14 cellular contexts compared by ENCODE assay signal in genomic region chr14:60658909-60659585, GRCh38. TPM values are rescaled to one million over a fixed set of nuclear protein-coding genes. Genes with fewer than 3 reads are reported as not detected.
DNase-seq lines count a peak whose midpoint lies in the region; ATAC-seq, FAIRE-seq and TF ChIP-seq lines count a peak whose summit lies in the region.
"Had no signal": no experiment of that assay in that cellular context is flagged by ENCODE, and none has a peak within 500 bp of the region (broad histone marks: within the 10 kb centered on the region; RNA-seq: fewer than 3 reads in every experiment).

No MANE protein-coding gene starts in this region.

- CTCF ChIA-PET in HEK293 (lab: Yijun Ruan, JAX) = interaction anchor here (1.1 to 1.7 kb wide), 3 partner anchors 9 to 594 kb away, joined by 4 to 5 read pairs (median 4); no protein-coding TSS in a partner anchor
- CTCF ChIA-PET in activated CD4-positive, alpha-beta memory T cell treated with anti-CD3 and anti-CD28 coated beads, Interleukin-2, amount 10 ng/mL, durations not matched to agents 7 days and 5 days (lab: Charles Lee) = interaction anchor here (0.7 kb wide), 1 partner anchor 150 kb away, joined by 3 read pairs; no protein-coding TSS in a partner anchor

- DNase-seq in NCI-H2196 treated with DMSO at 0.1 percent for 48 hours (lab: John Stamatoyannopoulos, UW; ENCODE audit: unreplicated experiment) (peak; percentile 65), bronchial epithelial cell (ENCODE audit: low read depth) (peak; percentile 18), psoas muscle (no peak), NOMO-1 (lab: John Stamatoyannopoulos, UW; ENCODE audit: unreplicated experiment in 2 of 2) (no peak), NAMALWA (ENCODE audit: low spot score) (no peak)
- no peak for DNase-seq in activated CD4-positive, alpha-beta memory T cell treated with anti-CD3 and anti-CD28 coated beads, Interleukin-2, amount 10 ng/mL, durations not matched to agents 7 days and 5 days
- DNase-seq: aorta; DND-41; effector memory CD8-positive, alpha-beta T cell; left lung; NCI-H1092 had no signal

- H3K27ac ChIP-seq in HEK293 (ENCODE audit: extremely low read depth, low read depth, low read length) (peak overlapping the region; percentile 76), psoas muscle (peak overlapping the region; percentile 93)
- H3K27ac ChIP-seq: left lung, suprapubic skin had no signal

- peaks cover 79% of the 10 kb centered on the region for H3K27me3 Mint-ChIP-seq in activated CD4-positive, alpha-beta memory T cell treated with anti-CD3 and anti-CD28 coated beads, Interleukin-2, amount 10 ng/mL, durations not matched to agents 7 days and 5 days

- H3K27me3 ChIP-seq in bronchial epithelial cell (ENCODE audit: control insufficient read depth, insufficient read depth, low read length) = no peaks in the 10 kb centered on the region
- H3K27me3 ChIP-seq in psoas muscle (ENCODE audit: insufficient read depth in 3 of 3, low read length in 2 of 3) = no peaks in the 10 kb centered on the region

- no peak overlapping the region for H3K4me3 Mint-ChIP-seq in activated CD4-positive, alpha-beta memory T cell treated with anti-CD3 and anti-CD28 coated beads, Interleukin-2, amount 10 ng/mL, durations not matched to agents 7 days and 5 days

- intact Hi-C loops in psoas muscle (cut with DNase I) = loop anchor here in 1 of 2 donors (5.0 to 10.0 kb wide), 2 partner anchors 63 to 366 kb away; partner anchors contain the start of gene SIX4

- H3K4me1 ChIP-seq in HEK293 (ENCODE audit: control insufficient read depth, insufficient read depth, low read length) (peaks cover 23% of the 10 kb centered on the region), psoas muscle (peaks cover 19% of the 10 kb centered on the region)

- FAIRE-seq in bronchial epithelial cell (lab: Jason Lieb, UNC) = no peak

- TF ChIP-seq CTCF in HEK293 (tag by site-specific recombination; IDR thresholded peaks at IDR 0.05) = no peak
- TF ChIP-seq CTCF in bronchial epithelial cell (IDR thresholded peaks at IDR 0.05; ENCODE audit: insufficient read depth, low read length, severe bottlenecking) = no peak
- TF ChIP-seq CTCF in psoas muscle (IDR thresholded peaks at IDR 0.05) = no peak

- no peaks in the 10 kb centered on the region for H3K9me3 Mint-ChIP-seq in activated CD4-positive, alpha-beta memory T cell treated with anti-CD3 and anti-CD28 coated beads, Interleukin-2, amount 10 ng/mL, durations not matched to agents 7 days and 5 days
- H3K9me3 Mint-ChIP-seq: effector memory CD8-positive, alpha-beta T cell had no signal

- ATAC-seq in psoas muscle (no peak), HG03460 (IDR thresholded peaks at IDR 0.05; ENCODE audit: unreplicated experiment) (no peak)
- ATAC-seq: effector memory CD8-positive, alpha-beta T cell; left lung had no signal

- no peak overlapping the region for H3K27ac Mint-ChIP-seq in activated CD4-positive, alpha-beta memory T cell treated with anti-CD3 and anti-CD28 coated beads, Interleukin-2, amount 10 ng/mL, durations not matched to agents 7 days and 5 days
- H3K27ac Mint-ChIP-seq: effector memory CD8-positive, alpha-beta T cell had no signal

- H3K4me3 ChIP-seq in HEK293 (ENCODE audit: low read depth, low read length) = no peak overlapping the region
- H3K4me3 ChIP-seq in bronchial epithelial cell (ENCODE audit: low read depth, low read length) = no peak overlapping the region
- H3K4me3 ChIP-seq in psoas muscle = peak overlapping the region; percentile 91
- H3K4me3 ChIP-seq: left lung, suprapubic skin had no signal

- H3K9me3 ChIP-seq in HEK293 (ENCODE audit: control insufficient read depth, insufficient read depth, low read depth, low read length) (no peaks in the 10 kb centered on the region), psoas muscle (no peaks in the 10 kb centered on the region)
- H3K9me3 ChIP-seq: left lung, suprapubic skin had no signal

- POLR2A ChIA-PET in HEK293 (lab: Yijun Ruan, JAX) = interaction anchor here (0.7 to 1.8 kb wide), 4 partner anchors 10 to 810 kb away, joined by 3 to 24 read pairs (median 4); partner anchors contain the start of genes SIX1 and SIX4
- POLR2A ChIA-PET in activated CD4-positive, alpha-beta memory T cell treated with anti-CD3 and anti-CD28 coated beads, Interleukin-2, amount 10 ng/mL, durations not matched to agents 7 days and 5 days (lab: Charles Lee) = interaction anchor here (1.0 kb wide), 1 partner anchor 322 kb away, joined by 3 read pairs; the partner anchor contains the start of genes SLC38A6 and TRMT5

- WGBS in psoas muscle, 3 donors = 21 to 34% (median 25%) methylated on average over 4 of the region's 4 CpGs

- H3K36me3 ChIP-seq in HEK293 (ENCODE audit: control insufficient read depth in 2 of 2, insufficient read depth in 1 of 2, low read length in 2 of 2) (no peaks in the 10 kb centered on the region), bronchial epithelial cell (ENCODE audit: control insufficient read depth, insufficient read depth, low read length) (no peaks in the 10 kb centered on the region), psoas muscle (ENCODE audit: insufficient read depth in 1 of 2, low read depth in 1 of 2) (no peaks in the 10 kb centered on the region)
- H3K36me3 ChIP-seq: left lung, suprapubic skin had no signal

- peaks cover 10% of the 10 kb centered on the region for H3K36me3 Mint-ChIP-seq in activated CD4-positive, alpha-beta memory T cell treated with anti-CD3 and anti-CD28 coated beads, Interleukin-2, amount 10 ng/mL, durations not matched to agents 7 days and 5 days (ENCODE audit: low read depth)

- peaks cover 36% of the 10 kb centered on the region for H3K4me1 Mint-ChIP-seq in activated CD4-positive, alpha-beta memory T cell treated with anti-CD3 and anti-CD28 coated beads, Interleukin-2, amount 10 ng/mL, durations not matched to agents 7 days and 5 days

TF ChIP-seq in HEK293, 187 proteins besides CTCF, POLR2A, EP300 and RAD21 (continues in another document):
- TF ChIP-seq ZBTB48 (tag by site-specific recombination; IDR thresholded peaks at IDR 0.05) (no peak), ZNF148 (tag by site-specific recombination; IDR thresholded peaks at IDR 0.05; ENCODE audit: borderline replicate concordance) (no peak), KLF7 (tag by site-specific recombination; IDR thresholded peaks at IDR 0.05; ENCODE audit: borderline replicate concordance) (no peak), KLF10 (tag by site-specific recombination; IDR thresholded peaks at IDR 0.05) (peak; percentile 38), MZF1 (tag by site-specific recombination; IDR thresholded peaks at IDR 0.05; ENCODE audit: borderline replicate concordance) (no peak), ZNF747 (tag by site-specific recombination; IDR thresholded peaks at IDR 0.05) (no peak), ZNF621 (tag by site-specific recombination; IDR thresholded peaks at IDR 0.05) (no peak), ZNF623 (tag by site-specific recombination; IDR thresholded peaks at IDR 0.05) (no peak), INSM2 (tag by site-specific recombination; IDR thresholded peaks at IDR 0.05) (peak; percentile 74), ZNF155 (tag by site-specific recombination; IDR thresholded peaks at IDR 0.05) (no peak), ZNF350 (tag by site-specific recombination; IDR thresholded peaks at IDR 0.05) (no peak), ZNF571 (tag by site-specific recombination; IDR thresholded peaks at IDR 0.05) (no peak), ZSCAN5A (tag by site-specific recombination; IDR thresholded peaks at IDR 0.05) (no peak)

RNA-seq across cellular contexts. Expression of gene SIX1, which starts 9.8 kb away (rescaled TPM):
- total RNA-seq in bronchial epithelial cell (5.3 and 6.5 TPM in 2 replicates), psoas muscle (10 to 100 TPM; 38.5 to 58.0 (median 43.4) TPM)
- polyA plus RNA-seq in psoas muscle = 10 to 100 TPM in 2 of 3 donors, 1 to 10 TPM in 1; 8.3 to 86.6 (median 37.7) TPM
- total RNA-seq in activated CD4-positive, alpha-beta memory T cell treated with anti-CD3 and anti-CD28 coated beads, Interleukin-2, amount 10 ng/mL, durations not matched to agents 7 days and 5 days = 1 to 10 TPM; 1.3 to 1.4 TPM

Comparison
In these comparisons a context has a peak if more than half of its experiments do, and no peak if none do; other contexts are left out.
1. DNase-seq: peak in NCI-H2196 treated with DMSO at 0.1 percent for 48 hours (single experiment) and bronchial epithelial cell (single experiment); none in psoas muscle (0 of 2), NOMO-1 (0 of 2), activated CD4-positive, alpha-beta memory T cell treated with anti-CD3 and anti-CD28 coated beads, Interleukin-2, amount 10 ng/mL, durations not matched to agents 7 days and 5 days (single experiment) and NAMALWA (single experiment).